In the genomic region with DNA sequence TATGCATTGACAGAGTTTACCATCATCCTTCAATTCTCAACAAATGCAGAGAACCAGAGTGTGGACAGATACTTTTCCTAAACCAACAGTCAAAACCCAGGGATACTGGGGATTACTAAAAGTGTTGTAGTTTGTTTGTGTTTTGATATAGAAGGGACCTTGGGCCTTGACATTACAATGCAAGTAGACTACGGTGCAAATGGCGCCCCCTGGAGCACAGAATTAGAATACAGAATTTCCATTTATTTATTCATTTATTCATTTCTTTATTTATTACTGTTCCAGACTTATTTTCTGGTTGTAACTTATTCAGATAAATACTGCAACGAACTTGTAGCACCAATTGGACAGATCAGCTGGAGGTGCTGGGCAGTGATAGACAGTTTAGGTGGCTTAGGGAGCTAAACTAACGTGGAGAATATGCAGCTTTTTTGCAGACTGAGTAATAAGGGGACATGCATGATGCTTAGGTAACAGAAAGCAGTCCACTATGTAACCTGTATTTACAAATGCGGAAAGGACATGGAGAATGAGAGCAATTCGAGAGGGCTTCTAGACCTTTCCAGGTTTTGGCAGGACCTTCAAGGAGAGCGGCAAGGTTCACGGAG, we compare ENCODE assay signal across 9 cellular contexts. TPM values are rescaled to one million over a fixed set of nuclear protein-coding genes. Genes with fewer than 3 reads are reported as not detected.
DNase-seq lines count a peak whose midpoint lies in the region; ATAC-seq and TF ChIP-seq lines count a peak whose summit lies in the region.
"Had no signal": no experiment of that assay in that cellular context is flagged by ENCODE, and none has a peak within 500 bp of the region (broad histone marks: within the 10 kb centered on the region; RNA-seq: fewer than 3 reads in every experiment).

No MANE protein-coding gene starts in this region.

- H3K27me3 Mint-ChIP-seq in T-helper 2 cell treated with Interferon-gamma antibody and Interleukin-4, amounts not matched to agents 5 μg/mL and 100 μg/mL, for 36 hours (ENCODE audit: low read depth) = no peaks in the 10 kb centered on the region

- no peaks in the 10 kb centered on the region for H3K9me3 Mint-ChIP-seq in T-helper 2 cell treated with Interferon-gamma antibody and Interleukin-4, amounts not matched to agents 5 μg/mL and 100 μg/mL, for 36 hours
- H3K9me3 Mint-ChIP-seq: stimulated activated naive CD8-positive, alpha-beta T cell treated with anti-CD3 and anti-CD28 coated beads, Interleukin-15, Interleukin-2, amounts not matched to agents 100 ng/mL and 50 ng/mL, for 24 hours had no signal

- H3K4me3 ChIP-seq in ACC112 (ENCODE audit: low read depth, low read length) (no peak overlapping the region), spleen (no peak overlapping the region)

- H3K36me3 Mint-ChIP-seq in T-helper 2 cell treated with Interferon-gamma antibody and Interleukin-4, amounts not matched to agents 5 μg/mL and 100 μg/mL, for 36 hours (ENCODE audit: low read depth) = no peaks in the 10 kb centered on the region

- no peak overlapping the region for H3K4me3 Mint-ChIP-seq in T-helper 2 cell treated with Interferon-gamma antibody and Interleukin-4, amounts not matched to agents 5 μg/mL and 100 μg/mL, for 36 hours
- H3K4me3 Mint-ChIP-seq: stimulated activated naive CD8-positive, alpha-beta T cell treated with anti-CD3 and anti-CD28 coated beads, Interleukin-15, Interleukin-2, amounts not matched to agents 100 ng/mL and 50 ng/mL, for 24 hours had no signal

- H3K27ac ChIP-seq in ACC112 (ENCODE audit: low read depth, low read length) (peak overlapping the region; percentile 1; the same call in 1 of the 2 replicates), spleen (no peak overlapping the region)

- peak; percentile 47 for TF ChIP-seq CTCF in GM12874 (IDR thresholded peaks at IDR 0.05; ENCODE audit: insufficient read depth, low read depth, low read length)
- TF ChIP-seq CTCF in spleen (IDR thresholded peaks at IDR 0.05 in 8 of 11, conservative IDR thresholded peaks at IDR 0.05 in 3 of 11) = peak; percentile 9 to 66 (median 43)

- peaks cover 58% of the 10 kb centered on the region for H3K79me2 ChIP-seq in ACC112 (ENCODE audit: control insufficient read depth, insufficient read depth, low read length, unreplicated experiment)

- H3K27ac Mint-ChIP-seq in T-helper 2 cell treated with Interferon-gamma antibody and Interleukin-4, amounts not matched to agents 5 μg/mL and 100 μg/mL, for 36 hours = no peak overlapping the region
- H3K27ac Mint-ChIP-seq: stimulated activated naive CD8-positive, alpha-beta T cell treated with anti-CD3 and anti-CD28 coated beads, Interleukin-15, Interleukin-2, amounts not matched to agents 100 ng/mL and 50 ng/mL, for 24 hours had no signal

- H2AFZ ChIP-seq in ACC112 (ENCODE audit: low read length, unreplicated experiment) = no peak overlapping the region

- TF ChIP-seq POLR2A in spleen (IDR thresholded peaks at IDR 0.05) = no peak

- H3K4me1 ChIP-seq in ACC112 (ENCODE audit: control insufficient read depth, insufficient read depth, low read length, unreplicated experiment) (peaks cover 46% of the 10 kb centered on the region), spleen (peaks cover 4 to 29% (median 9%) of the 10 kb centered on the region in 6 donors)

- H3K4me1 Mint-ChIP-seq in T-helper 2 cell treated with Interferon-gamma antibody and Interleukin-4, amounts not matched to agents 5 μg/mL and 100 μg/mL, for 36 hours (ENCODE audit: low read depth) = no peaks in the 10 kb centered on the region

- H3K27me3 ChIP-seq in ACC112 (ENCODE audit: insufficient read depth, low read length) (no peaks in the 10 kb centered on the region), spleen (replicated peaks in 1 of 7) (peaks cover 0 to 5% (median 0%) of the 10 kb centered on the region in 7 donors)

- H3K9me3 ChIP-seq in spleen = no peaks in the 10 kb centered on the region

- intact Hi-C loops in spleen (cut with DNase I; ENCODE audit: low total_unique reads) = no loop called here

- DNase-seq in SKM-1 (lab: John Stamatoyannopoulos, UW; ENCODE audit: unreplicated experiment) (peak; percentile 39), globus pallidus (ENCODE audit: low spot score) (peak; percentile 19), spleen (no peak), MV-4-11 (lab: John Stamatoyannopoulos, UW) (no peak)
- no peak for DNase-seq in T-helper 2 cell treated with Interferon-gamma antibody and Interleukin-4, amounts not matched to agents 5 μg/mL and 100 μg/mL, for 36 hours (ENCODE audit: low spot score)

- ATAC-seq in HG03442 (IDR thresholded peaks at IDR 0.05; ENCODE audit: unreplicated experiment) = no peak

- WGBS in spleen, 5 donors = 50 to 58% (median 55%) methylated on average over 8 of the region's 8 CpGs

- no peaks in the 10 kb centered on the region for H3K36me3 ChIP-seq in ACC112 (ENCODE audit: insufficient read depth, low read length)
- no peaks in the 10 kb centered on the region for H3K36me3 ChIP-seq in spleen

RNA-seq across cellular contexts. Expression of gene KIRREL1, which starts 42.6 kb away (rescaled TPM):
- 10 to 100 TPM; 14.0 to 50.9 (median 24.5) TPM for total RNA-seq in spleen
- polyA plus RNA-seq in spleen = 1 to 10 TPM; 1.4 to 3.9 (median 1.7) TPM

Comparison
In these comparisons a context has a peak if more than half of its experiments do, and no peak if none do; other contexts are left out.
1. DNase-seq: peak in SKM-1 (single experiment) and globus pallidus (single experiment); none in spleen (single experiment), MV-4-11 (single experiment) and T-helper 2 cell treated with Interferon-gamma antibody and Interleukin-4, amounts not matched to agents 5 μg/mL and 100 μg/mL, for 36 hours (single experiment).